ENCODE assay signal across 22 cellular contexts in the genomic region with DNA sequence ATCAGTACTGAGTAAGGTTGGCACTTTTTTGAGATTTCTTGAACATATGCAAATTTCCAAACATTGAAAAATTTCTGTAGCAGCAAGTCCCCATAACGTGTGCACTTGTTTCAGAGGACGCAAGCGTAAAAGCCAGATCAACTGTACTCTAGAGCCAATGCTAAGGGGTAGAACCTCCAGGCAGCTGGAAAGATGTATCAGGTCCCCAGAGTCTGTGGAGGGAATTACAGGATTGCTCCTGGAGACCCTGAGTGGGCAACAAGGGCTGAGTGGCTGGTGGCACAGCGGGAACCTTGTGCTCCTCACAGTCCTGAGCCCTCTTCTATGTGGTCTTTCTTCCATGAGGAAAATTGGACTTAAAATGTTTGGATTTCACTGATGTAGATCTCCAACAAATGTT. TPM values are rescaled to one million over a fixed set of nuclear protein-coding genes. Genes with fewer than 3 reads are reported as not detected.
A peak's percentile ranks its signal among the peaks of the same experiment; 100 is the strongest.
DNase-seq lines count a peak whose midpoint lies in the region; ATAC-seq and TF ChIP-seq lines count a peak whose summit lies in the region.
"Had no signal": no experiment of that assay in that cellular context is flagged by ENCODE, and none has a peak within 500 bp of the region (broad histone marks: within the 10 kb centered on the region; RNA-seq: fewer than 3 reads in every experiment).

No MANE protein-coding gene starts in this region.

- TF ChIP-seq CTCF in GM23338 (conservative IDR thresholded peaks at IDR 0.05; ENCODE audit: low read depth in 2 of 2) (0 out of 4 replicates have a peak, but pooled peaks of 1 of the 2 experiments have one; percentile 17), osteocyte (IDR thresholded peaks at IDR 0.05) (no peak)

- no peaks in the 10 kb centered on the region for H4K20me1 ChIP-seq in GM23338 (replicated peaks; ENCODE audit: insufficient read depth)
- H4K20me1 ChIP-seq: BLaER1 had no signal

- no peaks in the 10 kb centered on the region for H3K36me3 ChIP-seq in GM23338 (ENCODE audit: insufficient read depth)
- H3K36me3 ChIP-seq: BLaER1 had no signal

- H3K9me2 ChIP-seq in GM23338 (ENCODE audit: insufficient read depth): no peaks in the 10 kb centered on the region; the same call in 1 of the 2 replicates

- CTCF ChIA-PET in HEK293T (lab: Yijun Ruan, JAX): no interaction called here
- CTCF ChIA-PET in activated CD4-positive, alpha-beta memory T cell treated with anti-CD3 and anti-CD28 coated beads, Interleukin-2, amount 10 ng/mL, durations not matched to agents 7 days and 5 days (lab: Charles Lee): no interaction called here

- no peak overlapping the region for H3K27ac ChIP-seq in GM23338 (ENCODE audit: low read depth)
- H3K27ac ChIP-seq: BLaER1, RWPE1, SK-N-MC had no signal

- H3K27me3 Mint-ChIP-seq in GM23338 (ENCODE audit: insufficient read depth, low read depth, poor library complexity) (peaks cover 7% of the 10 kb centered on the region), osteocyte (ENCODE audit: unreplicated experiment) (peaks cover 49% of the 10 kb centered on the region)
- peaks cover 22% of the 10 kb centered on the region for H3K27me3 Mint-ChIP-seq in activated CD4-positive, alpha-beta memory T cell treated with anti-CD3 and anti-CD28 coated beads, Interleukin-2, amount 10 ng/mL, durations not matched to agents 7 days and 5 days

- H3K4me1 ChIP-seq in GM23338 (ENCODE audit: insufficient read depth): no peaks in the 10 kb centered on the region
- H3K4me1 ChIP-seq: BLaER1 had no signal

- H3K36me3 Mint-ChIP-seq in GM23338 (ENCODE audit: low read depth) (no peaks in the 10 kb centered on the region), osteocyte (ENCODE audit: unreplicated experiment) (no peaks in the 10 kb centered on the region)
- no peaks in the 10 kb centered on the region for H3K36me3 Mint-ChIP-seq in activated CD4-positive, alpha-beta memory T cell treated with anti-CD3 and anti-CD28 coated beads, Interleukin-2, amount 10 ng/mL, durations not matched to agents 7 days and 5 days (ENCODE audit: low read depth)
- H3K36me3 Mint-ChIP-seq: CD4-positive, alpha-beta memory T cell had no signal

- no peaks in the 10 kb centered on the region for H3K79me2 ChIP-seq in GM23338 (replicated peaks; ENCODE audit: insufficient read depth)

- DNase-seq in GM23338 (ENCODE audit: low spot score) (peak; percentile 30), HEK293T (ENCODE audit: extremely low spot score) (peak; percentile 12), ecto neural progenitor cell (ENCODE audit: low spot score) (peak; percentile 32), osteocyte (ENCODE audit: extremely low spot score, unreplicated experiment) (peak; percentile 53)
- no peak for DNase-seq in activated CD4-positive, alpha-beta memory T cell treated with anti-CD3 and anti-CD28 coated beads, Interleukin-2, amount 10 ng/mL, durations not matched to agents 7 days and 5 days
- DNase-seq in stimulated activated CD4-positive, alpha-beta T cell treated with anti-CD3 and anti-CD28 coated beads, Interleukin-4, amount 100 ng/mL, for 24 hours: no peak
- DNase-seq: ACHN; CD4-positive, alpha-beta memory T cell; GDM1; NCI-H1105; NCI-H146; NCI-H2029 treated with DMSO at 0.1 percent for 48 hours; NCI-H446 treated with DMSO at 0.1 percent for 48 hours; NCI-H526 treated with DMSO at 0.1 percent for 48 hours; NK-92 treated with Interleukin-12 subunit alpha and Interleukin-12 subunit beta, amount 100 ng/mL, for 24 hours; SHP77 treated with DMSO at 0.1 percent for 48 hours; SW 1271 had no signal

- H3K9me3 Mint-ChIP-seq in GM23338 (no peaks in the 10 kb centered on the region), osteocyte (ENCODE audit: unreplicated experiment) (no peaks in the 10 kb centered on the region)
- no peaks in the 10 kb centered on the region for H3K9me3 Mint-ChIP-seq in activated CD4-positive, alpha-beta memory T cell treated with anti-CD3 and anti-CD28 coated beads, Interleukin-2, amount 10 ng/mL, durations not matched to agents 7 days and 5 days
- H3K9me3 Mint-ChIP-seq: IgD-negative memory B cell had no signal

- H3K4me3 Mint-ChIP-seq in GM23338: no peak overlapping the region
- no peak overlapping the region for H3K4me3 Mint-ChIP-seq in osteocyte (ENCODE audit: unreplicated experiment)
- H3K4me3 Mint-ChIP-seq in activated CD4-positive, alpha-beta memory T cell treated with anti-CD3 and anti-CD28 coated beads, Interleukin-2, amount 10 ng/mL, durations not matched to agents 7 days and 5 days: no peak overlapping the region
- H3K4me3 Mint-ChIP-seq: CD4-positive, alpha-beta memory T cell; IgD-negative memory B cell had no signal

- no peaks in the 10 kb centered on the region; the same call in 2 of the 3 replicates for H3K4me1 Mint-ChIP-seq in GM23338
- no peaks in the 10 kb centered on the region for H3K4me1 Mint-ChIP-seq in osteocyte (ENCODE audit: unreplicated experiment)
- H3K4me1 Mint-ChIP-seq in activated CD4-positive, alpha-beta memory T cell treated with anti-CD3 and anti-CD28 coated beads, Interleukin-2, amount 10 ng/mL, durations not matched to agents 7 days and 5 days: no peaks in the 10 kb centered on the region
- H3K4me1 Mint-ChIP-seq: CD4-positive, alpha-beta memory T cell; IgD-negative memory B cell had no signal

- no peaks in the 10 kb centered on the region for H3F3A ChIP-seq in GM23338 (replicated peaks; ENCODE audit: low read depth)

- ATAC-seq in GM23338 (peak; percentile 79), HG03196 (IDR thresholded peaks at IDR 0.05; ENCODE audit: unreplicated experiment) (no peak)

- POLR2A ChIA-PET in HEK293T (lab: Yijun Ruan, JAX): no interaction called here
- POLR2A ChIA-PET in activated CD4-positive, alpha-beta memory T cell treated with anti-CD3 and anti-CD28 coated beads, Interleukin-2, amount 10 ng/mL, durations not matched to agents 7 days and 5 days (lab: Charles Lee): no interaction called here

- no peak overlapping the region for H3K27ac Mint-ChIP-seq in GM23338
- no peak overlapping the region for H3K27ac Mint-ChIP-seq in osteocyte (ENCODE audit: unreplicated experiment)
- no peak overlapping the region for H3K27ac Mint-ChIP-seq in activated CD4-positive, alpha-beta memory T cell treated with anti-CD3 and anti-CD28 coated beads, Interleukin-2, amount 10 ng/mL, durations not matched to agents 7 days and 5 days
- H3K27ac Mint-ChIP-seq: CD4-positive, alpha-beta memory T cell; IgD-negative memory B cell had no signal

- no peak overlapping the region for H3K4me3 ChIP-seq in GM23338
- H3K4me3 ChIP-seq: BLaER1, SK-N-MC had no signal

- H3K4me2 ChIP-seq in GM23338: no peak overlapping the region
- H3K4me2 ChIP-seq: BLaER1 had no signal

- H3K27me3 ChIP-seq in GM23338 (ENCODE audit: insufficient read depth): no peaks in the 10 kb centered on the region
- H3K27me3 ChIP-seq: BLaER1 had no signal

- H2AFZ ChIP-seq in GM23338: no peak overlapping the region

TF ChIP-seq in GM23338, 12 proteins besides CTCF, POLR2A, EP300 and RAD21 (continues in another document):
- TF ChIP-seq POLR2AphosphoS5 (IDR thresholded peaks at IDR 0.05; ENCODE audit: low read depth): no peak
- TF ChIP-seq ZNF331 (CRISPR knock-in tag; IDR thresholded peaks at IDR 0.05; ENCODE audit: low read depth): no peak
- TF ChIP-seq, protein P1, sequence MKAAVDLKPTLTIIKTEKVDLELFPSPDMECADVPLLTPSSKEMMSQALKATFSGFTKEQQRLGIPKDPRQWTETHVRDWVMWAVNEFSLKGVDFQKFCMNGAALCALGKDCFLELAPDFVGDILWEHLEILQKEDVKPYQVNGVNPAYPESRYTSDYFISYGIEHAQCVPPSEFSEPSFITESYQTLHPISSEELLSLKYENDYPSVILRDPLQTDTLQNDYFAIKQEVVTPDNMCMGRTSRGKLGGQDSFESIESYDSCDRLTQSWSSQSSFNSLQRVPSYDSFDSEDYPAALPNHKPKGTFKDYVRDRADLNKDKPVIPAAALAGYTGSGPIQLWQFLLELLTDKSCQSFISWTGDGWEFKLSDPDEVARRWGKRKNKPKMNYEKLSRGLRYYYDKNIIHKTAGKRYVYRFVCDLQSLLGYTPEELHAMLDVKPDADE (IDR thresholded peaks at IDR 0.05): no peak
- no peak for TF ChIP-seq JUNB (IDR thresholded peaks at IDR 0.05; ENCODE audit: unreplicated experiment)
- no peak for TF ChIP-seq NANOG (IDR thresholded peaks at IDR 0.05; ENCODE audit: borderline replicate concordance)
- no peak for TF ChIP-seq EZH2 (IDR thresholded peaks at IDR 0.05; ENCODE audit: low read depth, unreplicated experiment)
- TF ChIP-seq STAT1 (IDR thresholded peaks at IDR 0.05; ENCODE audit: unreplicated experiment): no peak

TF ChIP-seq in HEK293T, 16 proteins besides CTCF, POLR2A, EP300 and RAD21:
- TF ChIP-seq NFRKB (IDR thresholded peaks at IDR 0.05) (no peak), ARNT (IDR thresholded peaks at IDR 0.05) (no peak), ZNF384 (IDR thresholded peaks at IDR 0.05) (no peak)
- TF ChIP-seq, protein P2, sequence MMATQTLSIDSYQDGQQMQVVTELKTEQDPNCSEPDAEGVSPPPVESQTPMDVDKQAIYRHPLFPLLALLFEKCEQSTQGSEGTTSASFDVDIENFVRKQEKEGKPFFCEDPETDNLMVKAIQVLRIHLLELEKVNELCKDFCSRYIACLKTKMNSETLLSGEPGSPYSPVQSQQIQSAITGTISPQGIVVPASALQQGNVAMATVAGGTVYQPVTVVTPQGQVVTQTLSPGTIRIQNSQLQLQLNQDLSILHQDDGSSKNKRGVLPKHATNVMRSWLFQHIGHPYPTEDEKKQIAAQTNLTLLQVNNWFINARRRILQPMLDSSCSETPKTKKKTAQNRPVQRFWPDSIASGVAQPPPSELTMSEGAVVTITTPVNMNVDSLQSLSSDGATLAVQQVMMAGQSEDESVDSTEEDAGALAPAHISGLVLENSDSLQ (IDR thresholded peaks at IDR 0.05): no peak

RNA-seq across cellular contexts. Expression of a gene that starts 53.9 kb away (rescaled TPM):
- 0.62 and 0.76 TPM in 2 replicates for total RNA-seq in GM23338 (2014; rRNA removed; shearing (Covaris generic))
- 0.23 and 0.31 TPM in 2 replicates for polyA plus RNA-seq in GM23338 (2016; fragmentation: Nextera tagmentation; extraction: Ambion mirVana)
- not detected in 2 replicates for total RNA-seq in osteocyte
- total RNA-seq in activated CD4-positive, alpha-beta memory T cell treated with anti-CD3 and anti-CD28 coated beads, Interleukin-2, amount 10 ng/mL, durations not matched to agents 7 days and 5 days: not detected
- total RNA-seq: CD4-positive, alpha-beta memory T cell had no signal
- polyA plus RNA-seq: CD4-positive, alpha-beta memory T cell; IgD-negative memory B cell had no signal

Comparison
In these comparisons a context has a peak if more than half of its experiments do, and no peak if none do; other contexts are left out.
1. DNase-seq: peak in GM23338 (single experiment), HEK293T (single experiment), ecto neural progenitor cell (single experiment) and osteocyte (single experiment); none in activated CD4-positive, alpha-beta memory T cell treated with anti-CD3 and anti-CD28 coated beads, Interleukin-2, amount 10 ng/mL, durations not matched to agents 7 days and 5 days (single experiment) and stimulated activated CD4-positive, alpha-beta T cell treated with anti-CD3 and anti-CD28 coated beads, Interleukin-4, amount 100 ng/mL, for 24 hours (single experiment).